ENCODE assay signal across 8 cellular contexts in genomic region chr6:43074847-43075741, GRCh38. TPM values are rescaled to one million over a fixed set of nuclear protein-coding genes. Genes with fewer than 3 reads are reported as not detected.
DNase-seq lines count a peak whose midpoint lies in the region; ATAC-seq and TF ChIP-seq lines count a peak whose summit lies in the region.
"Had no signal": no experiment of that assay in that cellular context is flagged by ENCODE, and none has a peak within 500 bp of the region (broad histone marks: within the 10 kb centered on the region; RNA-seq: fewer than 3 reads in every experiment).

No MANE protein-coding gene starts in this region.

- H3K27ac ChIP-seq in breast epithelium: peak overlapping the region; percentile 82 to 89
- H3K27ac ChIP-seq: heart right ventricle had no signal

- no peaks in the 10 kb centered on the region for H3K27me3 Mint-ChIP-seq in neural crest cell (ENCODE audit: low read depth)

- H3K36me3 ChIP-seq in H7 (replicated peaks; ENCODE audit: control insufficient read depth, insufficient read depth, low read length): no peaks in the 10 kb centered on the region; the same call in 1 of the 2 replicates
- no peaks in the 10 kb centered on the region for H3K36me3 ChIP-seq in breast epithelium

- no peak for ATAC-seq in HG03571 (IDR thresholded peaks at IDR 0.05; ENCODE audit: unreplicated experiment)

- H3K4me1 Mint-ChIP-seq in neural crest cell: peaks cover 28% of the 10 kb centered on the region

- DNase-seq in H7: no peak
- no peak for DNase-seq in breast epithelium (ENCODE audit: low spot score in 2 of 2)
- DNase-seq in neural crest cell (ENCODE audit: low read depth, low spot score): no peak
- DNase-seq in HuH-7 (ENCODE audit: low spot score): no peak
- no peak for DNase-seq in NCI-H1436 treated with DMSO at 0.1 percent for 48 hours (lab: John Stamatoyannopoulos, UW)
- DNase-seq: activated CD4-positive, alpha-beta T cell treated with anti-CD3 and anti-CD28 coated beads for 1 hour had no signal

- intact Hi-C loops in breast epithelium (cut with DNase I; ENCODE audit: low total_unique reads): no loop called here

- no peak for TF ChIP-seq POLR2A in breast epithelium (IDR thresholded peaks at IDR 0.05)

- H3K4me1 ChIP-seq in breast epithelium: peaks cover 0 to 3% of the 10 kb centered on the region in 2 donors

- H3K36me3 Mint-ChIP-seq in neural crest cell (ENCODE audit: low read depth): no peaks in the 10 kb centered on the region

- no peaks in the 10 kb centered on the region for H3K9me3 Mint-ChIP-seq in neural crest cell

- H3K4me3 ChIP-seq in H7 (ENCODE audit: insufficient read depth, low read depth, low read length) (peak overlapping the region; percentile 51), breast epithelium (peak overlapping the region in 2 of 3 donors; percentile 85 to 88)

- H3K27ac Mint-ChIP-seq in neural crest cell (ENCODE audit: unreplicated experiment): no peak overlapping the region

- no peaks in the 10 kb centered on the region for H3K9me3 ChIP-seq in breast epithelium
- H3K9me3 ChIP-seq: heart right ventricle had no signal

- H3K4me3 Mint-ChIP-seq in neural crest cell: peak overlapping the region; percentile 74

- H3K27me3 ChIP-seq in H7 (ENCODE audit: control insufficient read depth, insufficient read depth, low read length): no peaks in the 10 kb centered on the region; the same call in 1 of the 2 replicates
- H3K27me3 ChIP-seq in breast epithelium: no peaks in the 10 kb centered on the region

- no peak for TF ChIP-seq CTCF in breast epithelium (IDR thresholded peaks at IDR 0.05)
- no peak for TF ChIP-seq CTCF in neural crest cell (conservative IDR thresholded peaks at IDR 0.05)

RNA-seq across cellular contexts. Expression of gene PTK7, which starts 1.0 kb away (rescaled TPM):
- total RNA-seq in H7 (2014; rRNA removed; shearing (Covaris generic)): 143 and 163 TPM in 2 replicates
- 10 to 100 TPM in 2 of 3 donors, 1 to 10 TPM in 1; 7.0 to 57.1 (median 52.1) TPM for total RNA-seq in breast epithelium
- total RNA-seq in neural crest cell: 101 and 106 TPM in 2 replicates

RNA-seq across cellular contexts. Expression of gene KLC4, which starts 15.7 kb away (rescaled TPM):
- 24.8 and 30.2 TPM in 2 replicates for total RNA-seq in H7 (2014; rRNA removed; shearing (Covaris generic))
- total RNA-seq in breast epithelium (10 to 100 TPM; 20.5 to 33.7 (median 21.0) TPM), neural crest cell (16.7 and 20.3 TPM in 2 replicates)

RNA-seq across cellular contexts. Expression of gene MRPL2, which starts 15.9 kb away (rescaled TPM):
- total RNA-seq in H7 (2014; rRNA removed; shearing (Covaris generic)): 79.1 and 82.1 TPM in 2 replicates
- total RNA-seq in breast epithelium (10 to 100 TPM; 17.9 to 32.1 (median 29.1) TPM), neural crest cell (45.7 and 56.8 TPM in 2 replicates)

RNA-seq across cellular contexts. Expression of gene CUL7, which starts 21.4 kb away (rescaled TPM):
- 19.6 and 39.2 TPM in 2 replicates for total RNA-seq in H7 (2014; rRNA removed; shearing (Covaris generic))
- total RNA-seq in breast epithelium (10 to 100 TPM; 12.6 to 21.4 (median 19.3) TPM), neural crest cell (40.6 and 42.9 TPM in 2 replicates)

RNA-seq across cellular contexts. Expression of gene RRP36, which starts 53.7 kb away (rescaled TPM):
- 100 and 106 TPM in 2 replicates for total RNA-seq in H7 (2014; rRNA removed; shearing (Covaris generic))
- total RNA-seq in breast epithelium (10 to 100 TPM; 48.8 to 69.2 (median 56.3) TPM), neural crest cell (89.1 and 93.4 TPM in 2 replicates)
